Comparison of ENCODE assay signal across 29 cellular contexts in genomic region chr13:88675997-88676396, GRCh38.
"Had no signal": no experiment of that assay in that cellular context is flagged by ENCODE, and none has a peak within 500 bp of the region (broad histone marks: within the 10 kb centered on the region; RNA-seq: fewer than 3 reads in every experiment).

No MANE protein-coding gene starts in this region.

- DNase-seq: stimulated activated CD4-positive, alpha-beta T cell treated with anti-CD3 and anti-CD28 coated beads, Interleukin-2, amount 100 ng/mL, for 48 hours; stimulated activated CD4-positive, alpha-beta T cell treated with anti-CD3 and anti-CD28 coated beads, Interleukin-4, amount 100 ng/mL, for 1 hour; stimulated activated CD4-positive, alpha-beta T cell treated with anti-CD3 and anti-CD28 coated beads, Interleukin-4, amount 100 ng/mL, for 24 hours; stimulated activated CD4-positive, alpha-beta T cell treated with anti-CD3 and anti-CD28 coated beads, Interleukin-4, amount 100 ng/mL, for 4 hours; stimulated activated CD8-positive, alpha-beta memory T cell treated with anti-CD3 and anti-CD28 coated beads, Interleukin-4, amount 100 ng/mL, for 48 hours; stimulated activated naive B cell treated with anti-CD40 and anti-IgM and Interleukin-4, amounts not matched to agents 10 μg/mL and 1 μg/mL and 100 μg/mL, for 72 hours; stimulated activated naive CD4-positive, alpha-beta T cell; stimulated activated naive CD4-positive, alpha-beta T cell treated with Interleukin-2 at 50 U/mL for 16 hours; stimulated activated naive CD8-positive, alpha-beta T cell treated with anti-CD3 and anti-CD28 coated beads, Interleukin-15, amount 100 ng/mL, for 72 hours; stimulated activated naive CD8-positive, alpha-beta T cell treated with anti-CD3 and anti-CD28 coated beads, Interleukin-15, Interleukin-2, amounts not matched to agents 100 U/mL and 50 U/mL, for 24 hours; stomach; substantia nigra; testis; thyroid gland; tibial artery; transverse colon; trophoblast cell; upper lobe of left lung; upper lobe of right lung; uterus had no signal

- H3K27me3 ChIP-seq: stomach, suprapubic skin, testis, thyroid gland, tibial artery, tibial nerve, transverse colon, upper lobe of left lung, upper lobe of right lung, uterus, vagina had no signal

- H3K9me3 Mint-ChIP-seq: stimulated activated naive CD8-positive, alpha-beta T cell treated with anti-CD3 and anti-CD28 coated beads, Interleukin-15, amount 100 ng/mL, for 72 hours; stimulated activated naive CD8-positive, alpha-beta T cell treated with anti-CD3 and anti-CD28 coated beads, Interleukin-15, Interleukin-2, amounts not matched to agents 100 ng/mL and 50 ng/mL, for 24 hours; type B pancreatic cell had no signal

- FAIRE-seq: urothelium cell line had no signal

- H3K4me3 ChIP-seq: stomach, suprapubic skin, testis, thoracic aorta, thyroid gland, tibial artery, tibial nerve, transverse colon, upper lobe of left lung, upper lobe of right lung, uterus, vagina had no signal

- ATAC-seq: stimulated activated effector memory CD8-positive, alpha-beta T cell treated with anti-CD3 and anti-CD28 coated beads, Interleukin-12 subunit alpha, Interleukin-12 subunit beta, amount 100 ng/mL, for 72 hours; stimulated activated memory B cell treated with anti-CD40 and anti-IgM and Interleukin-4, amounts not matched to agents 10 μg/mL and 1 μg/mL and 100 μg/mL, for 72 hours; stimulated activated naive B cell treated with anti-CD40 and anti-IgM and Interleukin-4, amounts not matched to agents 10 μg/mL and 1 μg/mL and 100 μg/mL, for 72 hours; stimulated activated naive CD8-positive, alpha-beta T cell treated with anti-CD3 and anti-CD28 coated beads, Interleukin-15, amount 100 ng/mL, for 72 hours; stimulated activated naive CD8-positive, alpha-beta T cell treated with anti-CD3 and anti-CD28 coated beads, Interleukin-15, Interleukin-2, amounts not matched to agents 100 U/mL and 50 U/mL, for 24 hours; upper lobe of right lung had no signal

- H3K27ac Mint-ChIP-seq: stimulated activated effector memory CD8-positive, alpha-beta T cell treated with anti-CD3 and anti-CD28 coated beads, Interleukin-12 subunit alpha, Interleukin-12 subunit beta, amount 100 ng/mL, for 72 hours; stimulated activated memory B cell treated with anti-CD40 and anti-IgM and Interleukin-4, amounts not matched to agents 10 μg/mL and 1 μg/mL and 100 μg/mL, for 72 hours; stimulated activated naive B cell treated with anti-CD40 and anti-IgM and Interleukin-4, amounts not matched to agents 10 μg/mL and 1 μg/mL and 100 μg/mL, for 72 hours; stimulated activated naive CD8-positive, alpha-beta T cell treated with anti-CD3 and anti-CD28 coated beads, Interleukin-15, Interleukin-2, amounts not matched to agents 100 ng/mL and 50 ng/mL, for 24 hours; type B pancreatic cell had no signal

- H3K4me3 Mint-ChIP-seq: stimulated activated effector memory CD8-positive, alpha-beta T cell treated with anti-CD3 and anti-CD28 coated beads, Interleukin-12 subunit alpha, Interleukin-12 subunit beta, amount 100 ng/mL, for 72 hours; stimulated activated memory B cell treated with anti-CD40 and anti-IgM and Interleukin-4, amounts not matched to agents 10 μg/mL and 1 μg/mL and 100 μg/mL, for 72 hours; stimulated activated naive B cell treated with anti-CD40 and anti-IgM and Interleukin-4, amounts not matched to agents 10 μg/mL and 1 μg/mL and 100 μg/mL, for 72 hours; stimulated activated naive CD8-positive, alpha-beta T cell treated with anti-CD3 and anti-CD28 coated beads, Interleukin-15, amount 100 ng/mL, for 72 hours; stimulated activated naive CD8-positive, alpha-beta T cell treated with anti-CD3 and anti-CD28 coated beads, Interleukin-15, Interleukin-2, amounts not matched to agents 100 ng/mL and 50 ng/mL, for 24 hours; type B pancreatic cell had no signal

- H3K4me1 Mint-ChIP-seq: stimulated activated effector memory CD8-positive, alpha-beta T cell treated with anti-CD3 and anti-CD28 coated beads, Interleukin-12 subunit alpha, Interleukin-12 subunit beta, amount 100 ng/mL, for 72 hours; stimulated activated memory B cell treated with anti-CD40 and anti-IgM and Interleukin-4, amounts not matched to agents 10 μg/mL and 1 μg/mL and 100 μg/mL, for 72 hours; stimulated activated naive B cell treated with anti-CD40 and anti-IgM and Interleukin-4, amounts not matched to agents 10 μg/mL and 1 μg/mL and 100 μg/mL, for 72 hours; stimulated activated naive CD8-positive, alpha-beta T cell treated with anti-CD3 and anti-CD28 coated beads, Interleukin-15, amount 100 ng/mL, for 72 hours had no signal

- H3K27me3 Mint-ChIP-seq: stimulated activated memory B cell treated with anti-CD40 and anti-IgM and Interleukin-4, amounts not matched to agents 10 μg/mL and 1 μg/mL and 100 μg/mL, for 72 hours; stimulated activated naive B cell treated with anti-CD40 and anti-IgM and Interleukin-4, amounts not matched to agents 10 μg/mL and 1 μg/mL and 100 μg/mL, for 72 hours; stimulated activated naive CD8-positive, alpha-beta T cell treated with anti-CD3 and anti-CD28 coated beads, Interleukin-15, amount 100 ng/mL, for 72 hours; stimulated activated naive CD8-positive, alpha-beta T cell treated with anti-CD3 and anti-CD28 coated beads, Interleukin-15, Interleukin-2, amounts not matched to agents 100 ng/mL and 50 ng/mL, for 24 hours; type B pancreatic cell had no signal

- H3K36me3 Mint-ChIP-seq: stimulated activated effector memory CD8-positive, alpha-beta T cell treated with anti-CD3 and anti-CD28 coated beads, Interleukin-12 subunit alpha, Interleukin-12 subunit beta, amount 100 ng/mL, for 72 hours; stimulated activated memory B cell treated with anti-CD40 and anti-IgM and Interleukin-4, amounts not matched to agents 10 μg/mL and 1 μg/mL and 100 μg/mL, for 72 hours; stimulated activated naive B cell treated with anti-CD40 and anti-IgM and Interleukin-4, amounts not matched to agents 10 μg/mL and 1 μg/mL and 100 μg/mL, for 72 hours; type B pancreatic cell had no signal

- H3K27ac ChIP-seq: stomach, suprapubic skin, testis, thoracic aorta, thyroid gland, tibial artery, tibial nerve, transverse colon, upper lobe of left lung, upper lobe of right lung, uterus, vagina had no signal

- H3K9me3 ChIP-seq: stomach, suprapubic skin, testis, thoracic aorta, thyroid gland, tibial artery, tibial nerve, transverse colon, upper lobe of left lung, upper lobe of right lung, uterus, vagina had no signal

- H3K4me1 ChIP-seq: stomach, suprapubic skin, testis, thyroid gland, tibial artery, tibial nerve, transverse colon, upper lobe of left lung, upper lobe of right lung, uterus, vagina had no signal

- H3K36me3 ChIP-seq: stomach, suprapubic skin, thoracic aorta, thyroid gland, tibial artery, tibial nerve, transverse colon, upper lobe of left lung, upper lobe of right lung, uterus, vagina had no signal
